Comparison of ENCODE assay signal across 8 cellular contexts in the genomic region with DNA sequence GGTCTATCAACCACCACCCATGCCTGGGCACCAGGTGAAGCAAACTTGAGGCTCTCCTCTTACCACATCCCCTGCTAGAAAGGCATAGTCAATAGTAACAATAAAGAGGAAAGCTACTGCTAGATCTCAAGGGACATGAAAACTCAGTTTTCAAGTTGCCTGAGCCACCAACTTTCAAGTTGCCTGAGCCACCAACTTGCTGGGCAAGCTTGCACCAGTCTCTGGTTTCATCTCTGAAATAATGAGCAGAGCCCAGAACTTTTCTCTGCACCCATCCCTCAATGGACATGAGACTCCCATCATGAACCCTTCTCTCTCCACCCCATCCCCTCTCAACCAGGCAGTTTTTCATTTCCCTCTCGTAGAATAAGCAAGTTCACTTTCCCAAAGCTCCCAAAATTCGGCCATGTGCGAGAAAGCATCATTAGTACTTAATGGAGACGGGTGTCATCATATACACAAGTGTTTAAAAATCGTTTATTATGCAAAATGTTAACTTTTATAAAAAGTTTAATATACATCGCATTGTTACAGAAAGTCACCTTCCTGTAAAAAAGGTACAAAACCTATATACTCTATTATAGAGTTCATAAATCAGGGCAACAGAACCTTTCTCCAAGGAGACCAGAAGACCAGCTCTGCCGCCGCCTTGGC. TPM values are rescaled to one million over a fixed set of nuclear protein-coding genes. Genes with fewer than 3 reads are reported as not detected.
DNase-seq lines count a peak whose midpoint lies in the region; TF ChIP-seq lines count a peak whose summit lies in the region.

No MANE protein-coding gene starts in this region.

- peak overlapping the region; percentile 15 for H2AK5ac ChIP-seq in trophoblast cell (ENCODE audit: low read length)

- H3K27ac ChIP-seq in DOHH2 (ENCODE audit: low read depth, low read length) (peak overlapping the region; percentile 87), SJCRH30 (peak overlapping the region; percentile 99), trophoblast cell (ENCODE audit: low read depth, low read length) (peak overlapping the region; percentile 77)

- H3K18ac ChIP-seq in trophoblast cell (ENCODE audit: low read length) = peak overlapping the region; percentile 89

- peak overlapping the region; percentile 71 for H3K4ac ChIP-seq in trophoblast cell (ENCODE audit: low read depth, low read length)

- WGBS in trophoblast cell (ENCODE audit: extremely low coverage, insufficient coverage, insufficient read length) = no CpG with 5 or more reads among the region's 8 CpGs

- no peak overlapping the region for H2AFZ ChIP-seq in trophoblast cell (ENCODE audit: insufficient read depth, low read length, poor library complexity)

- H2BK120ac ChIP-seq in trophoblast cell (ENCODE audit: insufficient read depth, low read length, poor library complexity) = peak overlapping the region; percentile 57

- H3K9me3 ChIP-seq in DOHH2 (ENCODE audit: control insufficient read depth, insufficient read depth, low read length) = no peaks in the 10 kb centered on the region
- H3K9me3 ChIP-seq in SJCRH30 (replicated peaks) = no peaks in the 10 kb centered on the region
- H3K9me3 ChIP-seq in trophoblast cell (ENCODE audit: insufficient read depth, low read depth, low read length) = no peaks in the 10 kb centered on the region

- H3K4me3 ChIP-seq in DOHH2 (ENCODE audit: low read length) (peak overlapping the region; percentile 93), SJCRH30 (peak overlapping the region; percentile 79), epithelial cell of proximal tubule (ENCODE audit: low read depth, low read length) (peak overlapping the region; percentile 75), trophoblast cell (ENCODE audit: low read depth, low read length) (peak overlapping the region; percentile 82)

- H3K4me1 ChIP-seq in DOHH2 (ENCODE audit: control insufficient read depth, low read length) (peaks cover 75% of the 10 kb centered on the region), SJCRH30 (peaks cover 43% of the 10 kb centered on the region), trophoblast cell (ENCODE audit: control insufficient read depth in 1 of 2, insufficient read depth in 2 of 2, low read length in 2 of 2) (peaks cover 37 to 46% of the 10 kb centered on the region in 2 experiments)

- no peak overlapping the region for H3K23ac ChIP-seq in trophoblast cell (ENCODE audit: low read length)

- TF ChIP-seq CTCF in DOHH2 (IDR thresholded peaks at IDR 0.05; ENCODE audit: low read depth, low read length, poor library complexity, severe bottlenecking) = no peak
- TF ChIP-seq CTCF in epithelial cell of proximal tubule (conservative IDR thresholded peaks at IDR 0.05; ENCODE audit: low read depth, low read length) = no peak

- H3K36me3 ChIP-seq in DOHH2 (ENCODE audit: control insufficient read depth, low read length) = peaks cover 40% of the 10 kb centered on the region
- peaks cover 21% of the 10 kb centered on the region for H3K36me3 ChIP-seq in SJCRH30
- peaks cover 11 to 12% of the 10 kb centered on the region in 2 experiments for H3K36me3 ChIP-seq in trophoblast cell (ENCODE audit: control insufficient read depth in 1 of 2, insufficient read depth in 2 of 2, low read length in 2 of 2)

- DNase-seq in SJCRH30 (peak in 1 of 2 experiments; percentile 35), epithelial cell of proximal tubule (ENCODE audit: low read depth) (no peak), trophoblast cell (no peak), AG08396 (ENCODE audit: low spot score) (no peak), HCEC 1CT (no peak), SW 1271 (lab: John Stamatoyannopoulos, UW) (no peak)
- no peak for DNase-seq in activated CD8-positive, alpha-beta memory T cell treated with anti-CD3 and anti-CD28 coated beads for 24 hours

- H4K91ac ChIP-seq in trophoblast cell (ENCODE audit: low read depth, low read length) = peak overlapping the region; percentile 84

- H3K79me2 ChIP-seq in DOHH2 (ENCODE audit: control insufficient read depth, low read length) (peaks cover 38% of the 10 kb centered on the region), trophoblast cell (ENCODE audit: control insufficient read depth, insufficient read depth, low read length, poor library complexity) (peaks cover 28% of the 10 kb centered on the region)

- H3F3A ChIP-seq in DOHH2 (ENCODE audit: control insufficient read depth, insufficient read depth) = peaks cover 57% of the 10 kb centered on the region

- peak overlapping the region; percentile 90 for H3K9ac ChIP-seq in trophoblast cell (ENCODE audit: low read length)

- peak overlapping the region; percentile 8 for H2BK12ac ChIP-seq in trophoblast cell (ENCODE audit: low read length)

- H3K27me3 ChIP-seq in DOHH2 (ENCODE audit: control insufficient read depth, low read length) (no peaks in the 10 kb centered on the region; the same call in 1 of the 2 replicates), SJCRH30 (no peaks in the 10 kb centered on the region), trophoblast cell (ENCODE audit: insufficient read depth, low read length) (no peaks in the 10 kb centered on the region)

- H4K12ac ChIP-seq in trophoblast cell (ENCODE audit: low read depth, low read length) = peak overlapping the region; percentile 19

- H4K8ac ChIP-seq in trophoblast cell (ENCODE audit: low read depth, low read length) = peak overlapping the region; percentile 78

- H3K4me2 ChIP-seq in DOHH2 (ENCODE audit: low read length) = peak overlapping the region; percentile 93
- H3K4me2 ChIP-seq in trophoblast cell (ENCODE audit: low read length) = peak overlapping the region; percentile 63

- peak overlapping the region; percentile 86 for H3K14ac ChIP-seq in trophoblast cell (ENCODE audit: low read length)

- H2BK5ac ChIP-seq in trophoblast cell (ENCODE audit: low read depth, low read length, poor library complexity) = peak overlapping the region; percentile 90

- H3K9me2 ChIP-seq in DOHH2 (replicated peaks; ENCODE audit: control insufficient read depth, low read length) = no peaks in the 10 kb centered on the region

- peaks cover 76% of the 10 kb centered on the region for H3K79me1 ChIP-seq in trophoblast cell (ENCODE audit: low read length)

- H4K20me1 ChIP-seq in DOHH2 (ENCODE audit: control insufficient read depth, insufficient read depth, low read depth, low read length) = peaks cover 20% of the 10 kb centered on the region

RNA-seq across cellular contexts. Expression of a gene that starts 1.7 kb away (rescaled TPM):
- 332 and 336 TPM in 2 replicates for total RNA-seq in SJCRH30 (2014; rRNA removed; shearing (Covaris generic))
- total RNA-seq in epithelial cell of proximal tubule = 76.0 and 154 TPM in 2 replicates
- 335 and 340 TPM in 2 replicates for polyA plus RNA-seq in trophoblast cell (2013)

RNA-seq across cellular contexts. Expression of a gene that starts 26.6 kb away (rescaled TPM):
- 33.5 and 43.2 TPM in 2 replicates for total RNA-seq in SJCRH30 (2014; rRNA removed; shearing (Covaris generic))
- 4.0 and 6.5 TPM in 2 replicates for total RNA-seq in epithelial cell of proximal tubule
- polyA plus RNA-seq in trophoblast cell (2013) = 1.2 and 1.3 TPM in 2 replicates
